ENCODE assay signal across 1 cellular context in genomic region chr18:71899707-71900483, GRCh38.
TF ChIP-seq lines count a peak whose summit lies in the region.

No MANE protein-coding gene starts in this region.

TF ChIP-seq in HepG2, 621 proteins besides CTCF, POLR2A, EP300 and RAD21 (continued from another document):
- TF ChIP-seq, protein P1, sequence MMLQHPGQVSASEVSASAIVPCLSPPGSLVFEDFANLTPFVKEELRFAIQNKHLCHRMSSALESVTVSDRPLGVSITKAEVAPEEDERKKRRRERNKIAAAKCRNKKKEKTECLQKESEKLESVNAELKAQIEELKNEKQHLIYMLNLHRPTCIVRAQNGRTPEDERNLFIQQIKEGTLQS (CRISPR knock-in tag; IDR thresholded peaks at IDR 0.05): no peak
- TF ChIP-seq ZNF260 (CRISPR knock-in tag; IDR thresholded peaks at IDR 0.05; ENCODE audit: borderline replicate concordance, low read depth): no peak
- TF ChIP-seq ZNF10 (CRISPR knock-in tag; IDR thresholded peaks at IDR 0.05; ENCODE audit: borderline replicate concordance, low read depth): no peak
- TF ChIP-seq SUZ12 (IDR thresholded peaks at IDR 0.05; ENCODE audit: low read depth, low read length): no peak
- TF ChIP-seq TGIF2 (CRISPR knock-in tag; IDR thresholded peaks at IDR 0.05): no peak
